8 cellular contexts compared by ENCODE assay signal in genomic region chr16:15899538-15900100, GRCh38. TPM values are rescaled to one million over a fixed set of nuclear protein-coding genes. Genes with fewer than 3 reads are reported as not detected.
A peak's percentile ranks its signal among the peaks of the same experiment; 100 is the strongest.
DNase-seq lines count a peak whose midpoint lies in the region; ATAC-seq and TF ChIP-seq lines count a peak whose summit lies in the region.

No MANE protein-coding gene starts in this region.

- no peak for TF ChIP-seq CTCF in lung (IDR thresholded peaks at IDR 0.05; ENCODE audit: control extremely low read depth, extremely low read depth)

- peaks cover 1% of the 10 kb centered on the region for H3K27me3 Mint-ChIP-seq in activated T-helper 17 cell treated with anti-CD3 and anti-CD28 coated beads, Interleukin-2, amount 50 U/mL, for 72 hours

- 46 to 50% methylated on average over 9 of the region's 9 CpGs for WGBS in lung, 2 donors

- in situ Hi-C loops in ACHN (cut with HindIII; ENCODE audit: low pct_ligation_motif_present, low pct_unique_long_range_greater_than_20kb, low sequenced_read_pairs) (no loop called here), G401 (cut with HindIII; ENCODE audit: low sequenced_read_pairs) (loop anchor here (25.0 kb wide), 1 partner anchor 88 kb away; no protein-coding TSS in a partner anchor)

- no peaks in the 10 kb centered on the region for H3K36me3 ChIP-seq in lung (ENCODE audit: control insufficient read depth in 2 of 2, insufficient read depth in 2 of 2, low read length in 2 of 2)

- intact Hi-C loops in posterior vena cava (cut with DNase I) = no loop called here

- H3K9me3 Mint-ChIP-seq in activated T-helper 17 cell treated with anti-CD3 and anti-CD28 coated beads, Interleukin-2, amount 50 U/mL, for 72 hours = no peaks in the 10 kb centered on the region

- H3K9me3 ChIP-seq in lung (ENCODE audit: control insufficient read depth in 2 of 2, insufficient read depth in 1 of 2, low read length in 1 of 2) = no peaks in the 10 kb centered on the region

- H3K4me3 Mint-ChIP-seq in activated T-helper 17 cell treated with anti-CD3 and anti-CD28 coated beads, Interleukin-2, amount 50 U/mL, for 72 hours = peak overlapping the region; percentile 52

- H3K4me3 ChIP-seq in lung = no peak overlapping the region

- peak overlapping the region in 1 of 2 donors; percentile 13 for H3K27ac ChIP-seq in lung (ENCODE audit: low read depth in 1 of 2, low read length in 1 of 2)

- peak; percentile 69 for ATAC-seq in GM18868 (IDR thresholded peaks at IDR 0.05; ENCODE audit: unreplicated experiment)
- ATAC-seq in activated T-helper 17 cell treated with anti-CD3 and anti-CD28 coated beads, Interleukin-2, amount 50 U/mL, for 72 hours (replicated peaks) = peak; percentile 88
- peak; percentile 77 for ATAC-seq in lung (ENCODE audit: insufficient read depth, low FRiP score)

- H3K4me1 ChIP-seq in lung (ENCODE audit: control insufficient read depth in 2 of 2, insufficient read depth in 2 of 2, low read length in 2 of 2) = peaks cover 0 to 2% of the 10 kb centered on the region in 2 donors

- H3K4me1 Mint-ChIP-seq in activated T-helper 17 cell treated with anti-CD3 and anti-CD28 coated beads, Interleukin-2, amount 50 U/mL, for 72 hours = peaks cover 13% of the 10 kb centered on the region

- peak; percentile 98 for DNase-seq in ACHN
- DNase-seq in HT1080 (ENCODE audit: low read depth) = peak; percentile 98
- peak; percentile 74 for DNase-seq in lung (ENCODE audit: low spot score)
- DNase-seq in G401 (ENCODE audit: low spot score) = no peak
- no peak for DNase-seq in posterior vena cava (ENCODE audit: low spot score)
- no peak for DNase-seq in NCI-H2029 (lab: John Stamatoyannopoulos, UW)

- no peaks in the 10 kb centered on the region for H3K27me3 ChIP-seq in lung (ENCODE audit: control insufficient read depth, insufficient read depth)

- peak overlapping the region; percentile 63 for H3K27ac Mint-ChIP-seq in activated T-helper 17 cell treated with anti-CD3 and anti-CD28 coated beads, Interleukin-2, amount 50 U/mL, for 72 hours

- H3K36me3 Mint-ChIP-seq in activated T-helper 17 cell treated with anti-CD3 and anti-CD28 coated beads, Interleukin-2, amount 50 U/mL, for 72 hours (ENCODE audit: low read depth) = no peaks in the 10 kb centered on the region

RNA-seq across cellular contexts. Expression of gene CEP20, which starts 11.2 kb away (rescaled TPM):
- total RNA-seq in HT1080 (2014; rRNA removed; shearing (Covaris generic)) = 30.9 and 37.0 TPM in 2 replicates
- polyA plus RNA-seq in HT1080 (2015; cell fraction: cytosol; rRNA removed) = 48.6 and 54.8 TPM in 2 replicates
- 24.7 and 27.6 TPM in 2 replicates for polyA plus RNA-seq in HT1080 (2015; cell fraction: nucleus; rRNA removed)
- 10 to 100 TPM; 65.9 to 70.4 TPM for total RNA-seq in activated T-helper 17 cell treated with anti-CD3 and anti-CD28 coated beads, Interleukin-2, amount 50 U/mL, for 72 hours
- total RNA-seq in lung (10 to 100 TPM; 24.7 to 38.5 TPM), posterior vena cava (10 to 100 TPM; 25.7 to 25.8 TPM)
- polyA plus RNA-seq in lung = 10 to 100 TPM; 19.0 to 22.9 TPM
- total RNA-seq in G401 (2014; rRNA removed; shearing (Covaris generic)) = 53.8 and 85.1 TPM in 2 replicates

RNA-seq across cellular contexts. Expression of gene MYH11, which starts 42.8 kb away (rescaled TPM):
- total RNA-seq in HT1080 (2014; rRNA removed; shearing (Covaris generic)) = 0.03 TPM in 2 replicates
- 0.01 TPM in 1 of 2 replicates, not detected in the other for polyA plus RNA-seq in HT1080 (2015; cell fraction: cytosol; rRNA removed)
- not detected in 2 replicates for polyA plus RNA-seq in HT1080 (2015; cell fraction: nucleus; rRNA removed)
- not detected for total RNA-seq in activated T-helper 17 cell treated with anti-CD3 and anti-CD28 coated beads, Interleukin-2, amount 50 U/mL, for 72 hours
- total RNA-seq in lung (100 to 1,000 TPM in 1 of 2 donors, 10 to 100 TPM in 1; 75.7 to 146 TPM), posterior vena cava (1,000 to 10,000 TPM; 1,932 to 2,544 TPM)
- polyA plus RNA-seq in lung = 10 to 100 TPM; 25.7 to 34.3 TPM
- total RNA-seq in G401 (2014; rRNA removed; shearing (Covaris generic)) = not detected in 2 replicates

RNA-seq across cellular contexts. Expression of gene ABCC1, which starts 49.8 kb away (rescaled TPM):
- 10.4 and 13.3 TPM in 2 replicates for total RNA-seq in HT1080 (2014; rRNA removed; shearing (Covaris generic))
- polyA plus RNA-seq in HT1080 (2015; cell fraction: cytosol; rRNA removed) = 16.6 and 20.7 TPM in 2 replicates
- 41.0 and 41.4 TPM in 2 replicates for polyA plus RNA-seq in HT1080 (2015; cell fraction: nucleus; rRNA removed)
- 10 to 100 TPM; 78.0 to 84.0 TPM for total RNA-seq in activated T-helper 17 cell treated with anti-CD3 and anti-CD28 coated beads, Interleukin-2, amount 50 U/mL, for 72 hours
- total RNA-seq in lung (10 to 100 TPM; 40.7 to 41.5 TPM), posterior vena cava (10 to 100 TPM; 26.2 to 27.8 TPM)
- 10 to 100 TPM; 12.4 to 22.0 TPM for polyA plus RNA-seq in lung
- total RNA-seq in G401 (2014; rRNA removed; shearing (Covaris generic)) = 22.4 and 26.4 TPM in 2 replicates

Comparison
In these comparisons a context has a peak if more than half of its experiments do, and no peak if none do; other contexts are left out.
1. DNase-seq: peak in ACHN (single experiment), HT1080 (single experiment) and lung (single experiment); none in G401 (single experiment), posterior vena cava (single experiment) and NCI-H2029 (single experiment).
2. RNA of gene MYH11, which starts 42.8 kb away (total RNA-seq): 1,932 to 2,544 TPM in posterior vena cava and 75.7 to 146 TPM in lung; 0.03 TPM in HT1080, not detected in activated T-helper 17 cell treated with anti-CD3 and anti-CD28 coated beads, Interleukin-2, amount 50 U/mL, for 72 hours and not detected in G401; every median in the first group is over 10 times any median in the second.
3. Peak in every context shown above with its lines, with median percentiles within 50 percentile points of each other: ATAC-seq.